28 cellular contexts compared by ENCODE assay signal in genomic region chr6:3814539-3814938, GRCh38. TPM values are rescaled to one million over a fixed set of nuclear protein-coding genes. Genes with fewer than 3 reads are reported as not detected.
DNase-seq lines count a peak whose midpoint lies in the region; ATAC-seq, FAIRE-seq and TF ChIP-seq lines count a peak whose summit lies in the region.
"Had no signal": no experiment of that assay in that cellular context is flagged by ENCODE, and none has a peak within 500 bp of the region (broad histone marks: within the 10 kb centered on the region; RNA-seq: fewer than 3 reads in every experiment).

No MANE protein-coding gene starts in this region.

- H3K23me2 ChIP-seq in H1 (ENCODE audit: low read depth, low read length), result no peaks in the 10 kb centered on the region

- H3K18ac ChIP-seq in H1 (ENCODE audit: extremely low read depth, low read length) (no peak overlapping the region), mesenchymal stem cell (ENCODE audit: low read depth in 1 of 2, low read length in 2 of 2) (no peak overlapping the region)

- H3K79me1 ChIP-seq in H1 (ENCODE audit: low read depth, low read length) (no peaks in the 10 kb centered on the region), mesenchymal stem cell (replicated peaks; ENCODE audit: low read length, poor library complexity, severe bottlenecking) (no peaks in the 10 kb centered on the region)

- WGBS in HepG2 (ENCODE audit: low lambda C conversion rate), result 85% methylated on average over 2 of the region's 2 CpGs
- 87% methylated on average over 2 of the region's 2 CpGs for WGBS in right lobe of liver (ENCODE audit: insufficient coverage, low coverage, low lambda C conversion rate, missing lambda C conversion rate)
- 92% methylated on average over 2 of the region's 2 CpGs; no CpG with 5 or more reads in 1 of the 2 experiments for WGBS in H1 (ENCODE audit: extremely low coverage in 1 of 2, insufficient coverage in 1 of 2, insufficient read length in 1 of 2, insufficient replicate concordance in 2 of 2, low coverage in 1 of 2, low lambda C conversion rate in 2 of 2, missing lambda C conversion rate in 1 of 2), 2 experiments
- 81% methylated on average over 2 of the region's 2 CpGs for WGBS in mesenchymal stem cell

- H3K9me3 Mint-ChIP-seq in type B pancreatic cell, result no peaks in the 10 kb centered on the region
- H3K9me3 Mint-ChIP-seq: CD4-positive, alpha-beta T cell; CD8-positive, alpha-beta T cell had no signal

- H2BK20ac ChIP-seq in H1 (ENCODE audit: low read length), result no peak overlapping the region

- no peak overlapping the region for H3K14ac ChIP-seq in H1 (ENCODE audit: insufficient read length)
- no peak overlapping the region for H3K14ac ChIP-seq in mesenchymal stem cell (ENCODE audit: low read length in 2 of 2)

- H2BK120ac ChIP-seq in H1 (replicated peaks; ENCODE audit: low read depth, low read length) (no peak overlapping the region), mesenchymal stem cell (ENCODE audit: low read depth, low read length) (no peak overlapping the region)

- in situ Hi-C loops in HepG2 (cut with HindIII; ENCODE audit: extremely low pct_ligation_motif_present, low pct_unique_long_range_greater_than_20kb), result no loop called here

- H4K8ac ChIP-seq in H1 (ENCODE audit: extremely low read depth, insufficient read depth, low read length) (no peak overlapping the region), mesenchymal stem cell (ENCODE audit: low read length) (no peak overlapping the region)

- H2AK5ac ChIP-seq in H1 (ENCODE audit: low read depth, low read length), result no peak overlapping the region
- H2AK5ac ChIP-seq in mesenchymal stem cell (ENCODE audit: low read length, severe bottlenecking), result peak overlapping the region; percentile 65

- no peak overlapping the region for H3K9ac ChIP-seq in HepG2 (ENCODE audit: insufficient read depth, low read depth, low read length)
- no peak overlapping the region for H3K9ac ChIP-seq in H1 (replicated peaks in 1 of 4; ENCODE audit: extremely low read depth in 1 of 4, low read depth in 3 of 4, low read length in 3 of 4)
- H3K9ac ChIP-seq in mesenchymal stem cell (ENCODE audit: low read length), result no peak overlapping the region
- H3K9ac ChIP-seq: BLaER1 treated with 17β-estradiol and CSF1 and Interleukin-3, amounts not matched to agents 10 nM and 100 nM had no signal

- BruUV-seq in HepG2 (replicated peaks; lab: Mats Ljungman, UMichigan), result no TSS peak

- no peak overlapping the region for H2AFZ ChIP-seq in HepG2 (ENCODE audit: low read length)
- H2AFZ ChIP-seq in H1 (ENCODE audit: low read length), result no peak overlapping the region
- H2AFZ ChIP-seq in mesenchymal stem cell (ENCODE audit: low read depth, low read length), result no peak overlapping the region

- TF ChIP-seq CTCF in HepG2 (CRISPR knock-in tag; IDR thresholded peaks at IDR 0.05), result no peak
- TF ChIP-seq CTCF in right lobe of liver (IDR thresholded peaks at IDR 0.05), result no peak
- no peak for TF ChIP-seq CTCF in H1 (IDR thresholded peaks at IDR 0.05; ENCODE audit: control extremely low read depth in 1 of 3, insufficient read depth in 1 of 3, low read depth in 1 of 3, low read length in 3 of 3)
- no peak for TF ChIP-seq CTCF in type B pancreatic cell (conservative IDR thresholded peaks at IDR 0.05)

- TF ChIP-seq RAD21 in HepG2 (CRISPR knock-in tag; IDR thresholded peaks at IDR 0.05) (no peak), H1 (IDR thresholded peaks at IDR 0.05 in 1 of 2, conservative IDR thresholded peaks at IDR 0.05 in 1 of 2; ENCODE audit: low read depth in 2 of 2, low read length in 2 of 2) (no peak)

- H3K4ac ChIP-seq in H1 (replicated peaks; ENCODE audit: insufficient read length, low read depth, low read length) (no peak overlapping the region), mesenchymal stem cell (ENCODE audit: low read depth in 1 of 2, low read length in 2 of 2) (no peak overlapping the region)

- peaks cover 21% of the 10 kb centered on the region for H3K4me1 ChIP-seq in HepG2 (ENCODE audit: insufficient read depth, low read length)
- H3K4me1 ChIP-seq in right lobe of liver, result no peaks in the 10 kb centered on the region
- H3K4me1 ChIP-seq in H1 (replicated peaks in 1 of 4; ENCODE audit: control insufficient read depth in 3 of 4, insufficient read depth in 4 of 4, low read length in 3 of 4), result peaks cover 0 to 5% (median 3%) of the 10 kb centered on the region in 4 experiments; a peak in 3 of 7 replicates
- H3K4me1 ChIP-seq in mesenchymal stem cell (ENCODE audit: control insufficient read depth, insufficient read depth, low read depth, low read length), result peaks cover 14% of the 10 kb centered on the region
- H3K4me1 ChIP-seq: Caco-2 had no signal

- no peaks in the 10 kb centered on the region for H3K27me3 Mint-ChIP-seq in type B pancreatic cell
- H3K27me3 Mint-ChIP-seq: B cell had no signal

- no peak overlapping the region for H2BK15ac ChIP-seq in H1 (ENCODE audit: low read length)
- no peak overlapping the region for H2BK15ac ChIP-seq in mesenchymal stem cell (ENCODE audit: low read depth, poor library complexity, severe bottlenecking)

- POLR2A ChIA-PET in HepG2 (lab: Yijun Ruan, JAX) (interaction anchor here (1.2 to 1.5 kb wide), 2 partner anchors 9 to 21 kb away, joined by 3 to 6 read pairs; no protein-coding TSS in a partner anchor), H1 (lab: Charles Lee; ENCODE audit: partially characterized antibody) (interaction anchor here (0.8 kb wide), 1 partner anchor 9 kb away, joined by 3 read pairs; no protein-coding TSS in a partner anchor)

- H3K23ac ChIP-seq in H1 (ENCODE audit: insufficient read length) (no peak overlapping the region), mesenchymal stem cell (ENCODE audit: low read length in 2 of 2) (no peak overlapping the region)

- no peaks in the 10 kb centered on the region for H3K36me3 Mint-ChIP-seq in type B pancreatic cell
- H3K36me3 Mint-ChIP-seq: CD8-positive, alpha-beta T cell had no signal

- TF ChIP-seq EP300 in HepG2 (IDR thresholded peaks at IDR 0.05; ENCODE audit: low read depth in 2 of 2, low read length in 2 of 2) (no peak), HepG2 (CRISPR knock-in tag; IDR thresholded peaks at IDR 0.05; ENCODE audit: borderline replicate concordance) (no peak), H1 (IDR thresholded peaks at IDR 0.05; ENCODE audit: borderline replicate concordance in 1 of 2, low read depth in 2 of 2, low read length in 2 of 2) (no peak)

- H3K36me3 ChIP-seq in HepG2 (replicated peaks in 1 of 2; ENCODE audit: control insufficient read depth in 1 of 2, insufficient read depth in 2 of 2, low read length in 2 of 2), result no peaks in the 10 kb centered on the region
- H3K36me3 ChIP-seq in right lobe of liver, result no peaks in the 10 kb centered on the region
- H3K36me3 ChIP-seq in H1 (ENCODE audit: control insufficient read depth in 2 of 4, insufficient read depth in 4 of 4, low read length in 3 of 4), result no peaks in the 10 kb centered on the region
- no peaks in the 10 kb centered on the region for H3K36me3 ChIP-seq in mesenchymal stem cell (ENCODE audit: control insufficient read depth in 1 of 2, insufficient read depth in 2 of 2, low read depth in 1 of 2, low read length in 2 of 2)
- H3K36me3 ChIP-seq: BLaER1 treated with 17β-estradiol and CSF1 and Interleukin-3, amounts not matched to agents 10 nM and 100 nM had no signal

- H3K27ac Mint-ChIP-seq in type B pancreatic cell, result peak overlapping the region; percentile 37
- H3K27ac Mint-ChIP-seq: B cell; CD4-positive, alpha-beta T cell; CD8-positive, alpha-beta T cell had no signal

- H4K20me1 ChIP-seq in HepG2 (ENCODE audit: insufficient read depth, low read length) (no peaks in the 10 kb centered on the region), H1 (replicated peaks in 1 of 2; ENCODE audit: control insufficient read depth in 1 of 2, insufficient read depth in 2 of 2, low read length in 2 of 2) (no peaks in the 10 kb centered on the region)
- H4K20me1 ChIP-seq: BLaER1 treated with 17β-estradiol and CSF1 and Interleukin-3, amounts not matched to agents 10 nM and 100 nM had no signal

- intact Hi-C loops in HepG2 (cut with micrococcal nuclease; ENCODE audit: unreplicated experiment) (no loop called here), right lobe of liver (cut with DNase I) (no loop called here)

- H3K4me3 ChIP-seq in HepG2 (replicated peaks in 1 of 3; ENCODE audit: insufficient read depth in 1 of 3, low read depth in 2 of 3, low read length in 3 of 3), result no peak overlapping the region
- H3K4me3 ChIP-seq in right lobe of liver, result no peak overlapping the region
- no peak overlapping the region for H3K4me3 ChIP-seq in H1 (ENCODE audit: extremely low read depth in 1 of 4, insufficient read depth in 2 of 4, low read depth in 3 of 4, low read length in 4 of 4)
- H3K4me3 ChIP-seq in mesenchymal stem cell (ENCODE audit: insufficient read depth in 1 of 2, low read depth in 1 of 2, low read length in 2 of 2), result no peak overlapping the region
- H3K4me3 ChIP-seq: A549; BLaER1 treated with 17β-estradiol and CSF1 and Interleukin-3, amounts not matched to agents 10 nM and 100 nM had no signal

- 0 out of 2 replicates have a peak overlapping the region, but pooled peaks have one; percentile 45 for H2BK12ac ChIP-seq in H1 (ENCODE audit: low read depth, low read length)
- no peak overlapping the region for H2BK12ac ChIP-seq in mesenchymal stem cell (ENCODE audit: low read length in 2 of 2)

- CTCF ChIA-PET in HepG2 (lab: Yijun Ruan, JAX; ENCODE audit: low intra/inter-chr PET ratio, low total read pairs) (no interaction called here), H1 (lab: Charles Lee; ENCODE audit: partially characterized antibody) (interaction anchor here (1.0 to 2.0 kb wide), 5 partner anchors 11 to 164 kb away, joined by 3 to 5 read pairs (median 3); partner anchors contain the start of gene FAM50B)

- H3K27me3 ChIP-seq in HepG2 (ENCODE audit: control insufficient read depth in 1 of 2, insufficient read depth in 2 of 2, low read length in 2 of 2) (no peaks in the 10 kb centered on the region), right lobe of liver (no peaks in the 10 kb centered on the region), H1 (replicated peaks in 1 of 4; ENCODE audit: control insufficient read depth in 3 of 4, extremely low read depth in 1 of 4, insufficient read depth in 3 of 4, low read length in 3 of 4) (0 out of 7 replicates have a peak, but pooled peaks cover 0 to 2% (median 0%) of the 10 kb centered on the region in 4 experiments), mesenchymal stem cell (ENCODE audit: control insufficient read depth in 1 of 2, insufficient read depth in 1 of 2, low read length in 2 of 2) (no peaks in the 10 kb centered on the region)
- H3K27me3 ChIP-seq: BLaER1 treated with 17β-estradiol and CSF1 and Interleukin-3, amounts not matched to agents 10 nM and 100 nM had no signal

- no peak overlapping the region for H4K91ac ChIP-seq in H1 (replicated peaks; ENCODE audit: insufficient read length, low read length)
- H4K91ac ChIP-seq in mesenchymal stem cell (ENCODE audit: low read length), result no peak overlapping the region

- DNase-seq in HepG2 (ENCODE audit: low spot score), result no peak
- no peak for DNase-seq in right lobe of liver
- DNase-seq in H1 (ENCODE audit: low read depth in 1 of 2, low spot score in 2 of 2), result no peak
- no peak for DNase-seq in mesenchymal stem cell
- DNase-seq in type B pancreatic cell (ENCODE audit: extremely low spot score, unreplicated experiment), result no peak
- no peak for DNase-seq in GDM1 (lab: John Stamatoyannopoulos, UW)
- DNase-seq: AML-193; Caco-2; Calu3; CD4-positive, alpha-beta T cell; CD8-positive, alpha-beta T cell; DMS153; DMS53; DMS79; DND-41; EL; GF-D8 had no signal

- H3K27ac ChIP-seq in HepG2 (ENCODE audit: extremely low read length, insufficient read depth, low read length) (no peak overlapping the region), right lobe of liver (no peak overlapping the region), H1 (ENCODE audit: low read depth, low read length) (no peak overlapping the region), mesenchymal stem cell (ENCODE audit: low read length, poor library complexity, severe bottlenecking) (no peak overlapping the region)
- H3K27ac ChIP-seq: 22Rv1, C4-2B had no signal

- H3K79me2 ChIP-seq in HepG2 (ENCODE audit: insufficient read depth, low read length) (no peaks in the 10 kb centered on the region), H1 (ENCODE audit: control insufficient read depth in 1 of 2, insufficient read depth in 2 of 2, low read length in 2 of 2) (no peaks in the 10 kb centered on the region)

- H3K4me2 ChIP-seq in HepG2 (ENCODE audit: low read depth, low read length) (no peak overlapping the region), H1 (ENCODE audit: insufficient read depth in 1 of 2, low read depth in 2 of 2, low read length in 2 of 2) (no peak overlapping the region), mesenchymal stem cell (ENCODE audit: low read length, poor library complexity, severe bottlenecking) (no peak overlapping the region)
- H3K4me2 ChIP-seq: A549 had no signal

- H3K4me3 Mint-ChIP-seq in type B pancreatic cell, result no peak overlapping the region
- H3K4me3 Mint-ChIP-seq: B cell; CD4-positive, alpha-beta T cell; CD8-positive, alpha-beta T cell had no signal

- no peak overlapping the region for H4K5ac ChIP-seq in H1 (ENCODE audit: insufficient read length, low read depth, low read length)

- no peak for FAIRE-seq in HepG2 (lab: Jason Lieb, UNC)
- no peak for FAIRE-seq in H1 (lab: Jason Lieb, UNC)
- FAIRE-seq: A549, D721Med, GM12891, GM19239 had no signal

- H2BK5ac ChIP-seq in H1 (ENCODE audit: low read depth, low read length) (no peak overlapping the region), mesenchymal stem cell (ENCODE audit: low read depth, low read length, poor library complexity, severe bottlenecking) (no peak overlapping the region)

- H3K56ac ChIP-seq in H1 (replicated peaks; ENCODE audit: insufficient read length, low read depth, low read length), result no peak overlapping the region

- H3K4me1 Mint-ChIP-seq in type B pancreatic cell (ENCODE audit: unreplicated experiment), result peaks cover 4% of the 10 kb centered on the region
- H3K4me1 Mint-ChIP-seq: B cell had no signal

- no peak for TF ChIP-seq POLR2A in HepG2 (IDR thresholded peaks at IDR 0.05; ENCODE audit: insufficient read depth in 1 of 2, low read depth in 2 of 2, low read length in 2 of 2)
- TF ChIP-seq POLR2A in right lobe of liver (IDR thresholded peaks at IDR 0.05), result no peak
- no peak for TF ChIP-seq POLR2A in H1 (IDR thresholded peaks at IDR 0.05; ENCODE audit: control extremely low read depth in 1 of 2, low read depth in 2 of 2, low read length in 2 of 2)

- no peak for ATAC-seq in HepG2
- ATAC-seq in right lobe of liver, result no peak
- no peak for ATAC-seq in HG02623 (IDR thresholded peaks at IDR 0.05; ENCODE audit: unreplicated experiment)
- no peak for ATAC-seq in HG03045 (IDR thresholded peaks at IDR 0.05; ENCODE audit: unreplicated experiment)
- ATAC-seq: A549; CD8-positive, alpha-beta T cell had no signal

- no peaks in the 10 kb centered on the region for H3K9me3 ChIP-seq in HepG2 (ENCODE audit: low read length)
- no peaks in the 10 kb centered on the region for H3K9me3 ChIP-seq in right lobe of liver
- H3K9me3 ChIP-seq in H1 (ENCODE audit: insufficient read depth in 2 of 2, low read depth in 1 of 2, low read length in 1 of 2), result no peaks in the 10 kb centered on the region
- no peaks in the 10 kb centered on the region for H3K9me3 ChIP-seq in mesenchymal stem cell (ENCODE audit: control insufficient read depth, low read length)
- H3K9me3 ChIP-seq: A549; BLaER1 treated with 17β-estradiol and CSF1 and Interleukin-3, amounts not matched to agents 10 nM and 100 nM; Caco-2 had no signal

RNA-seq across cellular contexts. Expression of gene FAM50B, which starts 34.6 kb away (rescaled TPM):
- total RNA-seq in HepG2 (2016; rRNA removed; fragmentation: Illumina TruSeq; extraction: Trizol) (not detected in 2 replicates), right lobe of liver (10 to 100 TPM in 1 of 6 experiments, 1 to 10 TPM in 5; 3.6 to 11.1 (median 8.5) TPM), type B pancreatic cell (ENCODE audit: low replicate concordance) (1.8 and 7.3 TPM in 2 replicates)
- total RNA-seq in HepG2 (2016; cell fraction: cytosol; rRNA removed; fragmentation: Illumina TruSeq; extraction: Trizol; ENCODE audit: low read depth), result not detected in 2 replicates
- not detected in 2 replicates for total RNA-seq in HepG2 (2016; cell fraction: insoluble cytoplasmic fraction; rRNA removed; fragmentation: Illumina TruSeq; extraction: Trizol)
- total RNA-seq in HepG2 (2016; cell fraction: membrane; rRNA removed; fragmentation: Illumina TruSeq; extraction: Trizol), result not detected in 2 replicates
- not detected in 2 replicates for total RNA-seq in HepG2 (2016; cell fraction: nucleus; rRNA removed; fragmentation: Illumina TruSeq; extraction: Trizol)
- polyA plus RNA-seq in HepG2 (2011; rRNA removed) (0.05 TPM in 1 of 2 replicates, not detected in the other), H1 (2011; rRNA removed) (3.2 and 3.6 TPM in 2 replicates)
- not detected in 2 replicates for polyA plus RNA-seq in HepG2 (2011; cell fraction: cytosol; rRNA removed)
- 0.07 TPM in 1 of 2 replicates, not detected in the other for polyA plus RNA-seq in HepG2 (2011; cell fraction: nucleus; rRNA removed)
- polyA plus RNA-seq in HepG2 (2012), result not detected in 2 replicates
- not detected in 2 replicates for polyA plus RNA-seq in HepG2 (2016; cell fraction: cytosol; fragmentation: Illumina TruSeq; extraction: Trizol; ENCODE audit: low read depth)
- not detected in 2 replicates for polyA plus RNA-seq in HepG2 (2016; cell fraction: insoluble cytoplasmic fraction; fragmentation: Illumina TruSeq; extraction: Trizol; ENCODE audit: low read depth)
- polyA plus RNA-seq in HepG2 (2016; cell fraction: membrane; fragmentation: Illumina TruSeq; extraction: Trizol; ENCODE audit: low read depth), result not detected in 2 replicates
- polyA plus RNA-seq in HepG2 (2016; cell fraction: nucleus; fragmentation: Illumina TruSeq; extraction: Trizol; ENCODE audit: insufficient read depth, low read depth), result not detected in 2 replicates
- 2.4 TPM in 1 of 2 replicates, not detected in the other for polyA minus RNA-seq in HepG2 (2011; rRNA and poly(A)+ RNA removed; ENCODE audit: low replicate concordance)
- not detected in 2 replicates for polyA minus RNA-seq in HepG2 (2011; cell fraction: cytosol; rRNA and poly(A)+ RNA removed)
- polyA minus RNA-seq in HepG2 (2011; cell fraction: nucleus; rRNA and poly(A)+ RNA removed), result not detected in 2 replicates
- 3.1 and 3.8 TPM in 2 replicates for total RNA-seq in H1 (2021; fragmentation: NEBNext Ultra II Directional; extraction: Animal tissue kit (Norgen Biotek cat#: 25700))
- polyA plus RNA-seq in H1 (2011; cell fraction: cytosol; rRNA removed), result 5.2 TPM
- 3.2 TPM for polyA plus RNA-seq in H1 (2011; cell fraction: nucleus; rRNA removed)
- 1.7 to 3.5 TPM (median 2.2 TPM) in 4 replicates for polyA plus RNA-seq in H1 (2012, experiment 1 of 2)
- polyA plus RNA-seq in H1 (2012, experiment 2 of 2), result 1.7 TPM
- 1.9 TPM for polyA plus RNA-seq in H1 (2013, experiment 1 of 2)
- polyA plus RNA-seq in H1 (2013, experiment 2 of 2), result 2.2 TPM
- 1.1 and 1.4 TPM in 2 replicates for polyA minus RNA-seq in H1 (2011; rRNA and poly(A)+ RNA removed)
- polyA minus RNA-seq in H1 (2011; cell fraction: cytosol; rRNA and poly(A)+ RNA removed), result 1.8 TPM
- polyA minus RNA-seq in H1 (2011; cell fraction: nucleus; rRNA and poly(A)+ RNA removed), result 2.0 TPM
- 2.1 TPM for polyA plus RNA-seq in mesenchymal stem cell (2013, experiment 1 of 2)
- 2.1 TPM for polyA plus RNA-seq in mesenchymal stem cell (2013, experiment 2 of 2)
- total RNA-seq: Caco-2, G401 had no signal

Comparison
In these comparisons a context has a peak if more than half of its experiments do, and no peak if none do; other contexts are left out.
1. Of the 41 proteins assayed by ChIP-seq in both HepG2 and H1: peak only in HepG2: CEBPB; only in H1: none; in both: none; in neither: 40.